2 cellular contexts compared by ENCODE assay signal in the genomic region with DNA sequence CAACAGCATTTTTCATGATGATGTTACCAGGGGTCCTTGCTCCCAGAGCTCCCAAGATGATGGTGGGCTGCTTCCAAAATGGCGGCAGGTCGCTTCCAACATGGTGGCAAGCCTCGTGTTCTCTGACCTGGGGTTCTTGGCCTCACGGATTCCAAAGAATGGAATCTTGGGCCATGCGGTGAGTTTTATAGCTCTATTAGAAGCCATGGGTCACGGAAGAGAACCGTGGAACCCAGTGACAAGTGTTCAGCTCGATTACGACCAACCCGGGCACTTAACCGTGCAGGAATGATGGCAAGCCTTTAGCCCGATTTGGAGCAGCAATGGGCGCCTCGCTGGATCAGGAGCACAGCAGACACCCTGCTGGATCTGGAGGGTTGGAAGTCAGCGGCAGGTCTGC.
TF ChIP-seq lines count a peak whose summit lies in the region.
"Not testable (repeated sequence)": the region's sequence is repeated elsewhere in the genome, so short reads cannot be mapped to it uniquely, and the experiment has no call there.

No MANE protein-coding gene starts in this region.

TF ChIP-seq in K562, 482 proteins besides CTCF, POLR2A, EP300 and RAD21 (continues in another document):
- TF ChIP-seq, protein P1, sequence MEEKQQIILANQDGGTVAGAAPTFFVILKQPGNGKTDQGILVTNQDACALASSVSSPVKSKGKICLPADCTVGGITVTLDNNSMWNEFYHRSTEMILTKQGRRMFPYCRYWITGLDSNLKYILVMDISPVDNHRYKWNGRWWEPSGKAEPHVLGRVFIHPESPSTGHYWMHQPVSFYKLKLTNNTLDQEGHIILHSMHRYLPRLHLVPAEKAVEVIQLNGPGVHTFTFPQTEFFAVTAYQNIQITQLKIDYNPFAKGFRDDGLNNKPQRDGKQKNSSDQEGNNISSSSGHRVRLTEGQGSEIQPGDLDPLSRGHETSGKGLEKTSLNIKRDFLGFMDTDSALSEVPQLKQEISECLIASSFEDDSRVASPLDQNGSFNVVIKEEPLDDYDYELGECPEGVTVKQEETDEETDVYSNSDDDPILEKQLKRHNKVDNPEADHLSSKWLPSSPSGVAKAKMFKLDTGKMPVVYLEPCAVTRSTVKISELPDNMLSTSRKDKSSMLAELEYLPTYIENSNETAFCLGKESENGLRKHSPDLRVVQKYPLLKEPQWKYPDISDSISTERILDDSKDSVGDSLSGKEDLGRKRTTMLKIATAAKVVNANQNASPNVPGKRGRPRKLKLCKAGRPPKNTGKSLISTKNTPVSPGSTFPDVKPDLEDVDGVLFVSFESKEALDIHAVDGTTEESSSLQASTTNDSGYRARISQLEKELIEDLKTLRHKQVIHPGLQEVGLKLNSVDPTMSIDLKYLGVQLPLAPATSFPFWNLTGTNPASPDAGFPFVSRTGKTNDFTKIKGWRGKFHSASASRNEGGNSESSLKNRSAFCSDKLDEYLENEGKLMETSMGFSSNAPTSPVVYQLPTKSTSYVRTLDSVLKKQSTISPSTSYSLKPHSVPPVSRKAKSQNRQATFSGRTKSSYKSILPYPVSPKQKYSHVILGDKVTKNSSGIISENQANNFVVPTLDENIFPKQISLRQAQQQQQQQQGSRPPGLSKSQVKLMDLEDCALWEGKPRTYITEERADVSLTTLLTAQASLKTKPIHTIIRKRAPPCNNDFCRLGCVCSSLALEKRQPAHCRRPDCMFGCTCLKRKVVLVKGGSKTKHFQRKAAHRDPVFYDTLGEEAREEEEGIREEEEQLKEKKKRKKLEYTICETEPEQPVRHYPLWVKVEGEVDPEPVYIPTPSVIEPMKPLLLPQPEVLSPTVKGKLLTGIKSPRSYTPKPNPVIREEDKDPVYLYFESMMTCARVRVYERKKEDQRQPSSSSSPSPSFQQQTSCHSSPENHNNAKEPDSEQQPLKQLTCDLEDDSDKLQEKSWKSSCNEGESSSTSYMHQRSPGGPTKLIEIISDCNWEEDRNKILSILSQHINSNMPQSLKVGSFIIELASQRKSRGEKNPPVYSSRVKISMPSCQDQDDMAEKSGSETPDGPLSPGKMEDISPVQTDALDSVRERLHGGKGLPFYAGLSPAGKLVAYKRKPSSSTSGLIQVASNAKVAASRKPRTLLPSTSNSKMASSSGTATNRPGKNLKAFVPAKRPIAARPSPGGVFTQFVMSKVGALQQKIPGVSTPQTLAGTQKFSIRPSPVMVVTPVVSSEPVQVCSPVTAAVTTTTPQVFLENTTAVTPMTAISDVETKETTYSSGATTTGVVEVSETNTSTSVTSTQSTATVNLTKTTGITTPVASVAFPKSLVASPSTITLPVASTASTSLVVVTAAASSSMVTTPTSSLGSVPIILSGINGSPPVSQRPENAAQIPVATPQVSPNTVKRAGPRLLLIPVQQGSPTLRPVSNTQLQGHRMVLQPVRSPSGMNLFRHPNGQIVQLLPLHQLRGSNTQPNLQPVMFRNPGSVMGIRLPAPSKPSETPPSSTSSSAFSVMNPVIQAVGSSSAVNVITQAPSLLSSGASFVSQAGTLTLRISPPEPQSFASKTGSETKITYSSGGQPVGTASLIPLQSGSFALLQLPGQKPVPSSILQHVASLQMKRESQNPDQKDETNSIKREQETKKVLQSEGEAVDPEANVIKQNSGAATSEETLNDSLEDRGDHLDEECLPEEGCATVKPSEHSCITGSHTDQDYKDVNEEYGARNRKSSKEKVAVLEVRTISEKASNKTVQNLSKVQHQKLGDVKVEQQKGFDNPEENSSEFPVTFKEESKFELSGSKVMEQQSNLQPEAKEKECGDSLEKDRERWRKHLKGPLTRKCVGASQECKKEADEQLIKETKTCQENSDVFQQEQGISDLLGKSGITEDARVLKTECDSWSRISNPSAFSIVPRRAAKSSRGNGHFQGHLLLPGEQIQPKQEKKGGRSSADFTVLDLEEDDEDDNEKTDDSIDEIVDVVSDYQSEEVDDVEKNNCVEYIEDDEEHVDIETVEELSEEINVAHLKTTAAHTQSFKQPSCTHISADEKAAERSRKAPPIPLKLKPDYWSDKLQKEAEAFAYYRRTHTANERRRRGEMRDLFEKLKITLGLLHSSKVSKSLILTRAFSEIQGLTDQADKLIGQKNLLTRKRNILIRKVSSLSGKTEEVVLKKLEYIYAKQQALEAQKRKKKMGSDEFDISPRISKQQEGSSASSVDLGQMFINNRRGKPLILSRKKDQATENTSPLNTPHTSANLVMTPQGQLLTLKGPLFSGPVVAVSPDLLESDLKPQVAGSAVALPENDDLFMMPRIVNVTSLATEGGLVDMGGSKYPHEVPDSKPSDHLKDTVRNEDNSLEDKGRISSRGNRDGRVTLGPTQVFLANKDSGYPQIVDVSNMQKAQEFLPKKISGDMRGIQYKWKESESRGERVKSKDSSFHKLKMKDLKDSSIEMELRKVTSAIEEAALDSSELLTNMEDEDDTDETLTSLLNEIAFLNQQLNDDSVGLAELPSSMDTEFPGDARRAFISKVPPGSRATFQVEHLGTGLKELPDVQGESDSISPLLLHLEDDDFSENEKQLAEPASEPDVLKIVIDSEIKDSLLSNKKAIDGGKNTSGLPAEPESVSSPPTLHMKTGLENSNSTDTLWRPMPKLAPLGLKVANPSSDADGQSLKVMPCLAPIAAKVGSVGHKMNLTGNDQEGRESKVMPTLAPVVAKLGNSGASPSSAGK (IDR thresholded peaks at IDR 0.05): peak; percentile 53
- TF ChIP-seq EP400 (IDR thresholded peaks at IDR 0.05): 0 out of 2 replicates have a peak, but pooled peaks have one; percentile 26
- peak; percentile 80; the same call in 1 of the 2 replicates for TF ChIP-seq TAF7 (tag; IDR thresholded peaks at IDR 0.05)
- peak in 2 of 3 experiments; percentile 14 to 84 for TF ChIP-seq YY1 (IDR thresholded peaks at IDR 0.05; ENCODE audit: borderline replicate concordance in 1 of 3, control insufficient read depth in 1 of 3, extremely low read depth in 1 of 3, insufficient read depth in 3 of 3, insufficient read length in 1 of 3, insufficient replicate concordance in 2 of 3, low read depth in 1 of 3, low read length in 2 of 3)
- TF ChIP-seq PTTG1 (tag; IDR thresholded peaks at IDR 0.05; ENCODE audit: low read depth): 0 out of 2 replicates have a peak, but pooled peaks have one; percentile 42
- TF ChIP-seq HDAC8 (tag; IDR thresholded peaks at IDR 0.05): peak; percentile 71
- not testable (repeated sequence) for TF ChIP-seq NR2C2 (CRISPR knock-in tag; IDR thresholded peaks at IDR 0.05)
- TF ChIP-seq NR2C2 (tag; IDR thresholded peaks at IDR 0.05): peak; percentile 25; the same call in 1 of the 2 replicates
- TF ChIP-seq PREB (CRISPR knock-in tag; IDR thresholded peaks at IDR 0.05): 0 out of 2 replicates have a peak, but pooled peaks have one; percentile 45
- peak; percentile 42; the same call in 1 of the 2 replicates for TF ChIP-seq L3MBTL2 (IDR thresholded peaks at IDR 0.05)
- TF ChIP-seq NFRKB (IDR thresholded peaks at IDR 0.05; ENCODE audit: low read depth): peak; percentile 69
- TF ChIP-seq DIDO1 (tag; IDR thresholded peaks at IDR 0.05; ENCODE audit: low read depth): 0 out of 2 replicates have a peak, but pooled peaks have one; percentile 52

TF ChIP-seq in H1, 55 proteins besides CTCF, POLR2A, EP300 and RAD21:
- TF ChIP-seq YY1 (IDR thresholded peaks at IDR 0.05; ENCODE audit: low read depth, low read length): peak; percentile 67; the same call in 1 of the 2 replicates
